ENCODE assay signal across 13 cellular contexts in the genomic region with DNA sequence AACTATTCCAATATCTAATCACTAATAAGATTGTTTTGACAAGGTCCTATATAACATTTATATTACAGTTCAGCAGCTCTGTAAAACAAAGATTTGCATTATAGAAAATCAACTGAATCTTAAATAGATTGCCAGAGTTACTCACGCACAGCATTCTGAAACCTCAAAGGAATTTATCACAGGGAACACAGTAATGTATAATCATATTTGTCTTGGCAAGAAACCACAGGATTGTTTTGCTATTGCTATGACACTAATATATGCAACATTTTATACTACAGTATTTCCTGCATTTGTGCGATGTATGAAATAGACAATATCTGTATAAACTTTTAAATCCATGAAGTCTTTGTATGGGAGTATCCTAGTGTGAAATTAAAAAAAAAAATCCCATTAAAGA.
A peak's percentile ranks its signal among the peaks of the same experiment; 100 is the strongest.
DNase-seq lines count a peak whose midpoint lies in the region; FAIRE-seq and TF ChIP-seq lines count a peak whose summit lies in the region.
"Had no signal": no experiment of that assay in that cellular context is flagged by ENCODE, and none has a peak within 500 bp of the region (broad histone marks: within the 10 kb centered on the region; RNA-seq: fewer than 3 reads in every experiment).

No MANE protein-coding gene starts in this region.

- no peak overlapping the region for H3K4me3 ChIP-seq in AG09309 (ENCODE audit: control insufficient read depth, low read depth, low read length)
- no peak overlapping the region for H3K4me3 ChIP-seq in LNCaP clone FGC (ENCODE audit: low read depth, low read length)
- no peak overlapping the region for H3K4me3 ChIP-seq in bronchial epithelial cell (ENCODE audit: low read depth, low read length)
- H3K4me3 ChIP-seq: SJSA1 had no signal

- no peak for FAIRE-seq in bronchial epithelial cell (lab: Jason Lieb, UNC)
- FAIRE-seq: keratinocyte had no signal

- H3K27me3 ChIP-seq in bronchial epithelial cell (ENCODE audit: control insufficient read depth, insufficient read depth, low read length), result no peaks in the 10 kb centered on the region
- H3K27me3 ChIP-seq: SJSA1 had no signal

- H3K36me3 ChIP-seq in bronchial epithelial cell (ENCODE audit: control insufficient read depth, insufficient read depth, low read length), result no peaks in the 10 kb centered on the region
- H3K36me3 ChIP-seq: SJSA1 had no signal

- in situ Hi-C loops in G401 (cut with HindIII; ENCODE audit: low sequenced_read_pairs), result no loop called here

- TF ChIP-seq CTCF in AG09309 (IDR thresholded peaks at IDR 0.05; ENCODE audit: control insufficient read depth, insufficient read depth, low read depth, low read length, missing control alignments) (no peak), LNCaP clone FGC (IDR thresholded peaks at IDR 0.05; ENCODE audit: control insufficient read depth, extremely low read depth, insufficient read depth) (no peak), bronchial epithelial cell (IDR thresholded peaks at IDR 0.05; ENCODE audit: insufficient read depth, low read length, severe bottlenecking) (no peak)

- DNase-seq in AG09309 (ENCODE audit: low read depth) (peak; percentile 38), LNCaP clone FGC (ENCODE audit: low read depth) (peak; percentile 76), bronchial epithelial cell (ENCODE audit: low read depth) (peak; percentile 91), kidney tubule cell (ENCODE audit: low spot score) (peak; percentile 74), G401 (ENCODE audit: low spot score) (no peak), anterior cingulate cortex (lab: John Stamatoyannopoulos, UW) (no peak), cerebellum (ENCODE audit: low spot score) (no peak)
- DNase-seq in activated naive CD4-positive, alpha-beta T cell treated with anti-CD3 and anti-CD28 coated beads, Interleukin-2, amount 50 U/mL, for 16 hours, result no peak
- DNase-seq: C1 segment of cervical spinal cord; NCI-H446 treated with DMSO at 0.1 percent for 48 hours; stimulated activated CD4-positive, alpha-beta T cell treated with anti-CD3 and anti-CD28 coated beads, Interleukin-4, amount 100 ng/mL, for 4 hours had no signal

Comparison
In these comparisons a context has a peak if more than half of its experiments do, and no peak if none do; other contexts are left out.
1. DNase-seq: peak in AG09309 (single experiment), LNCaP clone FGC (single experiment), bronchial epithelial cell (single experiment) and kidney tubule cell (single experiment); none in G401 (single experiment), anterior cingulate cortex (0 of 58), activated naive CD4-positive, alpha-beta T cell treated with anti-CD3 and anti-CD28 coated beads, Interleukin-2, amount 50 U/mL, for 16 hours (single experiment) and cerebellum (single experiment).